In genomic region chr11:1761110-1761856, GRCh38 we compare ENCODE assay signal across 2 cellular contexts.
TF ChIP-seq lines count a peak whose summit lies in the region.

No MANE protein-coding gene starts in this region.

TF ChIP-seq in HCT116, 20 proteins besides CTCF, POLR2A, EP300 and RAD21:
- TF ChIP-seq JUND (IDR thresholded peaks at IDR 0.05) (no peak), EZH2 (IDR thresholded peaks at IDR 0.05) (no peak), SP1 (IDR thresholded peaks at IDR 0.05; ENCODE audit: low read depth) (no peak), YY1 (IDR thresholded peaks at IDR 0.05; ENCODE audit: extremely low read depth, insufficient replicate concordance, low read depth, low read length) (no peak), SIN3A (IDR thresholded peaks at IDR 0.05; ENCODE audit: low read depth) (no peak)
- TF ChIP-seq, protein P1, sequence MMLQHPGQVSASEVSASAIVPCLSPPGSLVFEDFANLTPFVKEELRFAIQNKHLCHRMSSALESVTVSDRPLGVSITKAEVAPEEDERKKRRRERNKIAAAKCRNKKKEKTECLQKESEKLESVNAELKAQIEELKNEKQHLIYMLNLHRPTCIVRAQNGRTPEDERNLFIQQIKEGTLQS (IDR thresholded peaks at IDR 0.05): no peak

TF ChIP-seq in HepG2, 621 proteins besides CTCF, POLR2A, EP300 and RAD21:
- TF ChIP-seq ZNF264 (CRISPR knock-in tag; IDR thresholded peaks at IDR 0.05): no peak
- no peak for TF ChIP-seq ZNF777 (CRISPR knock-in tag; IDR thresholded peaks at IDR 0.05)
- no peak for TF ChIP-seq ZNF354B (CRISPR knock-in tag; IDR thresholded peaks at IDR 0.05)
- TF ChIP-seq, protein P2, sequence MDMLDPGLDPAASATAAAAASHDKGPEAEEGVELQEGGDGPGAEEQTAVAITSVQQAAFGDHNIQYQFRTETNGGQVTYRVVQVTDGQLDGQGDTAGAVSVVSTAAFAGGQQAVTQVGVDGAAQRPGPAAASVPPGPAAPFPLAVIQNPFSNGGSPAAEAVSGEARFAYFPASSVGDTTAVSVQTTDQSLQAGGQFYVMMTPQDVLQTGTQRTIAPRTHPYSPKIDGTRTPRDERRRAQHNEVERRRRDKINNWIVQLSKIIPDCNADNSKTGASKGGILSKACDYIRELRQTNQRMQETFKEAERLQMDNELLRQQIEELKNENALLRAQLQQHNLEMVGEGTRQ (IDR thresholded peaks at IDR 0.05; ENCODE audit: low read depth, low read length): no peak
- TF ChIP-seq, protein P2 (CRISPR knock-in tag; IDR thresholded peaks at IDR 0.05; ENCODE audit: borderline replicate concordance): peak; percentile 24; the same call in 1 of the 2 replicates
- TF ChIP-seq ZNF142 (CRISPR knock-in tag; IDR thresholded peaks at IDR 0.05): no peak
- peak; percentile 61 for TF ChIP-seq RBFOX2 (IDR thresholded peaks at IDR 0.05; ENCODE audit: low read depth, low read length)
- TF ChIP-seq AGO2 (optimal IDR thresholded peaks at IDR 0.05; ENCODE audit: low read depth, low read length): peak; percentile 29
- no peak for TF ChIP-seq ZNF143 (CRISPR knock-in tag; IDR thresholded peaks at IDR 0.05)
